Comparison of ENCODE assay signal across 29 cellular contexts in genomic region chr2:212736327-212736726, GRCh38.
"Had no signal": no experiment of that assay in that cellular context is flagged by ENCODE, and none has a peak within 500 bp of the region (broad histone marks: within the 10 kb centered on the region; RNA-seq: fewer than 3 reads in every experiment).

No MANE protein-coding gene starts in this region.

- FAIRE-seq: colon had no signal

- H3K4me1 ChIP-seq: adrenal gland, esophagus muscularis mucosa, foreskin keratinocyte, gastrocnemius medialis had no signal

- H3K36me3 ChIP-seq: adrenal gland, esophagus muscularis mucosa, gastrocnemius medialis had no signal

- H3K27me3 ChIP-seq: adrenal gland, body of pancreas, esophagus muscularis mucosa, foreskin keratinocyte, gastrocnemius medialis had no signal

- H3K27ac ChIP-seq: adrenal gland, body of pancreas, esophagus muscularis mucosa, foreskin keratinocyte, gastrocnemius medialis had no signal

- DNase-seq: activated CD4-positive, alpha-beta memory T cell treated with anti-CD3 and anti-CD28 coated beads for 36 hours; activated CD4-positive, alpha-beta T cell treated with anti-CD3 and anti-CD28 coated beads for 36 hours; activated CD4-positive, alpha-beta T cell treated with anti-CD3 and anti-CD28 coated beads, Interleukin-2, amount 10 ng/mL, durations not matched to agents 24 days and 14 days; activated CD4-positive, CD25-positive, alpha-beta regulatory T cell; activated CD4-positive, CD25-positive, alpha-beta regulatory T cell treated with anti-CD3 and anti-CD28 coated beads, Interleukin-2, amount 50 U/mL, for 72 hours; activated CD8-positive, alpha-beta memory T cell treated with anti-CD3 and anti-CD28 coated beads, Interleukin-2, amount 10 ng/mL, durations not matched to agents 7 days and 5 days; activated CD8-positive, alpha-beta memory T cell treated with anti-CD3 and anti-CD28 coated beads, Interleukin-2, amount 50 U/mL, for 4 hours; activated CD8-positive, alpha-beta T cell treated with anti-CD3 and anti-CD28 coated beads, Interleukin-2, amount 10 ng/mL, durations not matched to agents 7 days and 5 days; activated effector memory CD4-positive, alpha-beta T cell treated with anti-CD3 and anti-CD28 coated beads, Interleukin-2, amount 50 U/mL, for 16 hours; activated naive CD4-positive, alpha-beta T cell treated with anti-CD3 and anti-CD28 coated beads for 36 hours; activated naive CD8-positive, alpha-beta T cell treated with anti-CD3 and anti-CD28 coated beads for 36 hours; activated naive CD8-positive, alpha-beta T cell treated with anti-CD3 and anti-CD28 coated beads, Interleukin-2, amount 50 U/mL, for 24 hours; activated T-cell treated with anti-CD3 and anti-CD28 coated beads, Interleukin-2, amount 50 U/mL, for 1 hour; activated T-cell treated with anti-CD3 and anti-CD28 coated beads, Interleukin-2, amount 50 U/mL, for 48 hours; adrenal gland; amygdala; aorta; caudate nucleus; cortex of kidney; dermis blood vessel endothelial cell; effector CD4-positive, alpha-beta T cell; effector memory CD8-positive, alpha-beta T cell; erythroblast; gastrocnemius medialis; T-helper 2 cell had no signal

- H3K4me3 ChIP-seq: adrenal gland, body of pancreas, esophagus muscularis mucosa, gastrocnemius medialis had no signal

- ATAC-seq: activated CD4-positive, alpha-beta T cell treated with anti-CD3 and anti-CD28 coated beads for 36 hours; activated CD8-positive, alpha-beta memory T cell treated with anti-CD3 and anti-CD28 coated beads, Interleukin-2, amount 10 ng/mL, durations not matched to agents 7 days and 5 days; activated CD8-positive, alpha-beta T cell treated with anti-CD3 and anti-CD28 coated beads, Interleukin-2, amount 10 ng/mL, durations not matched to agents 7 days and 5 days; activated naive CD8-positive, alpha-beta T cell treated with anti-CD3 and anti-CD28 coated beads, Interleukin-2, amount 50 U/mL, for 24 hours; body of pancreas; effector memory CD8-positive, alpha-beta T cell; gastrocnemius medialis had no signal

- H3K9me3 ChIP-seq: adrenal gland, body of pancreas, esophagus muscularis mucosa, gastrocnemius medialis had no signal
